Comparison of ENCODE assay signal across 29 cellular contexts in genomic region chr7:41491752-41492405, GRCh38.
DNase-seq lines count a peak whose midpoint lies in the region; ATAC-seq and TF ChIP-seq lines count a peak whose summit lies in the region.
"Had no signal": no experiment of that assay in that cellular context is flagged by ENCODE, and none has a peak within 500 bp of the region (broad histone marks: within the 10 kb centered on the region; RNA-seq: fewer than 3 reads in every experiment).

No MANE protein-coding gene starts in this region.

- H2AFZ ChIP-seq in SK-N-SH (ENCODE audit: low read depth) = 0 out of 2 replicates have a peak overlapping the region, but pooled peaks have one; percentile 24

- no peak overlapping the region for H3K9ac ChIP-seq in SK-N-SH

- H3K27me3 ChIP-seq in SK-N-SH (ENCODE audit: insufficient read depth) = no peaks in the 10 kb centered on the region
- H3K27me3 ChIP-seq: ascending aorta, MG63, SJSA1, thyroid gland had no signal

- CTCF ChIA-PET in SK-N-SH (lab: Yijun Ruan, JAX) = interaction anchor here (0.9 kb wide), 1 partner anchor 14 kb away, joined by 4 read pairs; no protein-coding TSS in a partner anchor

- H3K9me2 ChIP-seq in SK-N-SH = no peaks in the 10 kb centered on the region

- no peaks in the 10 kb centered on the region for H3F3A ChIP-seq in SK-N-SH (replicated peaks; ENCODE audit: insufficient read depth)

- TF ChIP-seq EP300 in SK-N-SH (IDR thresholded peaks at IDR 0.05; ENCODE audit: borderline replicate concordance in 1 of 2, low read depth in 1 of 2, low read length in 1 of 2) = no peak

- no peaks in the 10 kb centered on the region for H3K4me1 ChIP-seq in SK-N-SH (ENCODE audit: control insufficient read depth in 1 of 2, insufficient read depth in 2 of 2, low read depth in 1 of 2, low read length in 1 of 2)
- H3K4me1 ChIP-seq: ascending aorta had no signal

- no peak for TF ChIP-seq RAD21 in SK-N-SH (IDR thresholded peaks at IDR 0.05; ENCODE audit: low read length)

- POLR2A ChIA-PET in SK-N-SH (lab: Yijun Ruan, JAX) = no interaction called here

- no peaks in the 10 kb centered on the region for H3K79me2 ChIP-seq in SK-N-SH (ENCODE audit: insufficient read depth)

- H3K27ac Mint-ChIP-seq in activated naive CD8-positive, alpha-beta T cell treated with anti-CD3 and anti-CD28 coated beads for 36 hours = no peak overlapping the region
- H3K27ac Mint-ChIP-seq: activated CD4-positive, alpha-beta memory T cell treated with anti-CD3 and anti-CD28 coated beads, Interleukin-2, amount 10 ng/mL, durations not matched to agents 7 days and 5 days; activated naive CD4-positive, alpha-beta T cell treated with anti-CD3 and anti-CD28 coated beads, Interleukin-2, amount 50 U/mL, for 72 hours; activated T-helper 17 cell treated with anti-CD3 and anti-CD28 coated beads, Interleukin-2, amount 50 U/mL, for 72 hours; CD4-positive, alpha-beta memory T cell; stimulated activated naive CD8-positive, alpha-beta T cell treated with anti-CD3 and anti-CD28 coated beads, Interleukin-15, amount 100 ng/mL, for 72 hours; T-helper 1 cell treated with Interleukin-12 subunit alpha and Interleukin-12 subunit beta and Interleukin-4 antibody, amounts not matched to agents 30 μg/mL and 1 μg/mL, for 36 hours had no signal

- no peaks in the 10 kb centered on the region for H3K27me3 Mint-ChIP-seq in activated naive CD8-positive, alpha-beta T cell treated with anti-CD3 and anti-CD28 coated beads for 36 hours
- H3K27me3 Mint-ChIP-seq: activated CD4-positive, alpha-beta memory T cell treated with anti-CD3 and anti-CD28 coated beads, Interleukin-2, amount 10 ng/mL, durations not matched to agents 7 days and 5 days; activated T-helper 17 cell treated with anti-CD3 and anti-CD28 coated beads, Interleukin-2, amount 50 U/mL, for 72 hours; CD4-positive, alpha-beta memory T cell; stimulated activated naive CD8-positive, alpha-beta T cell treated with anti-CD3 and anti-CD28 coated beads, Interleukin-15, amount 100 ng/mL, for 72 hours had no signal

- no peak overlapping the region for H3K27ac ChIP-seq in SK-N-SH (ENCODE audit: low read depth in 2 of 2, low read length in 1 of 2)
- H3K27ac ChIP-seq: ascending aorta, SJSA1, thyroid gland had no signal

- H3K9me3 ChIP-seq in SK-N-SH = no peaks in the 10 kb centered on the region
- H3K9me3 ChIP-seq: ascending aorta, MG63, SJSA1, thyroid gland had no signal

- no peaks in the 10 kb centered on the region for H3K9me3 Mint-ChIP-seq in activated naive CD8-positive, alpha-beta T cell treated with anti-CD3 and anti-CD28 coated beads for 36 hours
- H3K9me3 Mint-ChIP-seq: activated T-helper 17 cell treated with anti-CD3 and anti-CD28 coated beads, Interleukin-2, amount 50 U/mL, for 72 hours; stimulated activated naive CD8-positive, alpha-beta T cell treated with anti-CD3 and anti-CD28 coated beads, Interleukin-15, amount 100 ng/mL, for 72 hours; T-helper 1 cell treated with Interleukin-12 subunit alpha and Interleukin-12 subunit beta and Interleukin-4 antibody, amounts not matched to agents 30 μg/mL and 1 μg/mL, for 36 hours had no signal

- H3K4me2 ChIP-seq in SK-N-SH = no peak overlapping the region

- no peaks in the 10 kb centered on the region for H3K36me3 ChIP-seq in SK-N-SH (replicated peaks in 1 of 2; ENCODE audit: control insufficient read depth in 1 of 2, insufficient read depth in 2 of 2, low read length in 1 of 2)
- H3K36me3 ChIP-seq: ascending aorta, MG63, SJSA1, thyroid gland had no signal

- WGBS in SK-N-SH (ENCODE audit: low lambda C conversion rate) = 43% methylated on average over 1 of the region's 1 CpG

- TF ChIP-seq CTCF in SK-N-SH (IDR thresholded peaks at IDR 0.05) (no peak), fibroblast of pulmonary artery (IDR thresholded peaks at IDR 0.05; ENCODE audit: low read length, missing control alignments) (no peak), GM10266 (IDR thresholded peaks at IDR 0.05; ENCODE audit: control insufficient read depth, insufficient read depth, low read depth, missing control alignments) (no peak)

- no peaks in the 10 kb centered on the region for H4K20me1 ChIP-seq in SK-N-SH (ENCODE audit: insufficient read depth)

- H3K4me3 ChIP-seq in SK-N-SH (ENCODE audit: low read depth in 2 of 2, low read length in 1 of 2) = no peak overlapping the region
- H3K4me3 ChIP-seq in fibroblast of pulmonary artery (replicated peaks; ENCODE audit: low read depth, low read length) = no peak overlapping the region
- H3K4me3 ChIP-seq: ascending aorta, MG63, SJSA1, thyroid gland had no signal

- H3K4me3 Mint-ChIP-seq in activated naive CD8-positive, alpha-beta T cell treated with anti-CD3 and anti-CD28 coated beads for 36 hours = no peak overlapping the region
- H3K4me3 Mint-ChIP-seq: activated CD4-positive, alpha-beta memory T cell treated with anti-CD3 and anti-CD28 coated beads, Interleukin-2, amount 10 ng/mL, durations not matched to agents 7 days and 5 days; activated T-helper 17 cell treated with anti-CD3 and anti-CD28 coated beads, Interleukin-2, amount 50 U/mL, for 72 hours; CD4-positive, alpha-beta memory T cell; stimulated activated naive CD8-positive, alpha-beta T cell treated with anti-CD3 and anti-CD28 coated beads, Interleukin-15, amount 100 ng/mL, for 72 hours; T-helper 1 cell treated with Interleukin-12 subunit alpha and Interleukin-12 subunit beta and Interleukin-4 antibody, amounts not matched to agents 30 μg/mL and 1 μg/mL, for 36 hours had no signal

- H3K4me1 Mint-ChIP-seq in activated naive CD8-positive, alpha-beta T cell treated with anti-CD3 and anti-CD28 coated beads for 36 hours = no peaks in the 10 kb centered on the region
- H3K4me1 Mint-ChIP-seq: activated CD4-positive, alpha-beta memory T cell treated with anti-CD3 and anti-CD28 coated beads, Interleukin-2, amount 10 ng/mL, durations not matched to agents 7 days and 5 days; activated T-helper 17 cell treated with anti-CD3 and anti-CD28 coated beads, Interleukin-2, amount 50 U/mL, for 72 hours; CD4-positive, alpha-beta memory T cell; stimulated activated naive CD8-positive, alpha-beta T cell treated with anti-CD3 and anti-CD28 coated beads, Interleukin-15, amount 100 ng/mL, for 72 hours had no signal

- DNase-seq in SK-N-SH (no peak), NCI-H2029 treated with DMSO at 0.1 percent for 48 hours (lab: John Stamatoyannopoulos, UW) (peak; percentile 2), fibroblast of pulmonary artery (ENCODE audit: low read depth) (peak; percentile 27), sciatic nerve (ENCODE audit: low spot score) (no peak), GM10266 (ENCODE audit: extremely low spot score) (no peak)
- no peak for DNase-seq in activated naive CD4-positive, alpha-beta T cell treated with Interleukin-2 at 50 U/mL for 16 hours
- no peak for DNase-seq in activated naive CD8-positive, alpha-beta T cell treated with anti-CD3 and anti-CD28 coated beads for 36 hours
- DNase-seq: activated CD4-positive, alpha-beta memory T cell treated with anti-CD3 and anti-CD28 coated beads, Interleukin-2, amount 10 ng/mL, durations not matched to agents 7 days and 5 days; activated CD4-positive, alpha-beta T cell treated with anti-CD3 and anti-CD28 coated beads for 1 hour; CD4-positive, alpha-beta memory T cell; DMS 273 treated with DMSO at 0.1 percent for 48 hours; HCEC 1CT; KBM-7; kidney; mesendoderm; MG63; NCI-H1417; NCI-H345; NCI-H748 treated with DMSO at 0.1 percent for 48 hours; RPMI8226; stimulated activated naive CD8-positive, alpha-beta T cell treated with anti-CD3 and anti-CD28 coated beads, Interleukin-15, amount 100 ng/mL, for 72 hours had no signal

- intact Hi-C loops in sciatic nerve (cut with DNase I) = no loop called here

- H3K36me3 Mint-ChIP-seq in activated naive CD8-positive, alpha-beta T cell treated with anti-CD3 and anti-CD28 coated beads for 36 hours = no peaks in the 10 kb centered on the region
- H3K36me3 Mint-ChIP-seq: activated naive CD4-positive, alpha-beta T cell treated with anti-CD3 and anti-CD28 coated beads, Interleukin-2, amount 50 U/mL, for 72 hours; CD4-positive, alpha-beta memory T cell had no signal

- ATAC-seq in SK-N-SH treated with all-trans-retinoic acid at 6 μM for 48 hours (no peak), sciatic nerve (peak; percentile 31)
- ATAC-seq: activated naive CD4-positive, alpha-beta T cell treated with anti-CD3 and anti-CD28 coated beads, Interleukin-2, amount 50 U/mL, for 72 hours; activated T-helper 17 cell treated with anti-CD3 and anti-CD28 coated beads, Interleukin-2, amount 50 U/mL, for 72 hours; esophagus mucosa; stimulated activated naive CD8-positive, alpha-beta T cell treated with anti-CD3 and anti-CD28 coated beads, Interleukin-15, amount 100 ng/mL, for 72 hours had no signal

TF ChIP-seq in SK-N-SH, 30 proteins besides CTCF, POLR2A, EP300 and RAD21 (continues in another document):
- no peak for TF ChIP-seq FOXM1 (IDR thresholded peaks at IDR 0.05; ENCODE audit: low read depth)
- TF ChIP-seq GABPA (IDR thresholded peaks at IDR 0.05; ENCODE audit: low read depth) = no peak
- TF ChIP-seq SMC3 (IDR thresholded peaks at IDR 0.05; ENCODE audit: low read depth, low read length) = no peak
- no peak for TF ChIP-seq RFX5 (IDR thresholded peaks at IDR 0.05; ENCODE audit: low read length)
- no peak for TF ChIP-seq MXI1 (IDR thresholded peaks at IDR 0.05; ENCODE audit: low read depth, low read length)
- no peak for TF ChIP-seq SIN3A (IDR thresholded peaks at IDR 0.05; ENCODE audit: borderline replicate concordance, low read depth, low read length)
- TF ChIP-seq RXRA (IDR thresholded peaks at IDR 0.05; ENCODE audit: borderline replicate concordance, low read depth) = no peak
- TF ChIP-seq MAX (IDR thresholded peaks at IDR 0.05; ENCODE audit: low read depth) = no peak

TF ChIP-seq in SK-N-SH treated with all-trans-retinoic acid at 6 μM for 48 hours, 23 proteins besides CTCF, POLR2A, EP300 and RAD21:
- TF ChIP-seq ZC3H10 (CRISPR knock-in tag; IDR thresholded peaks at IDR 0.05) (no peak), PPARA (CRISPR knock-in tag; IDR thresholded peaks at IDR 0.05; ENCODE audit: borderline replicate concordance) (no peak), ZNF8 (CRISPR knock-in tag; IDR thresholded peaks at IDR 0.05) (no peak)

Comparison
In these comparisons a context has a peak if more than half of its experiments do, and no peak if none do; other contexts are left out.
1. DNase-seq: peak in NCI-H2029 treated with DMSO at 0.1 percent for 48 hours (single experiment) and fibroblast of pulmonary artery (single experiment); none in SK-N-SH (single experiment), sciatic nerve (single experiment), GM10266 (single experiment), activated naive CD4-positive, alpha-beta T cell treated with Interleukin-2 at 50 U/mL for 16 hours (single experiment) and activated naive CD8-positive, alpha-beta T cell treated with anti-CD3 and anti-CD28 coated beads for 36 hours (single experiment).